ENCODE assay signal across 21 cellular contexts in the genomic region with DNA sequence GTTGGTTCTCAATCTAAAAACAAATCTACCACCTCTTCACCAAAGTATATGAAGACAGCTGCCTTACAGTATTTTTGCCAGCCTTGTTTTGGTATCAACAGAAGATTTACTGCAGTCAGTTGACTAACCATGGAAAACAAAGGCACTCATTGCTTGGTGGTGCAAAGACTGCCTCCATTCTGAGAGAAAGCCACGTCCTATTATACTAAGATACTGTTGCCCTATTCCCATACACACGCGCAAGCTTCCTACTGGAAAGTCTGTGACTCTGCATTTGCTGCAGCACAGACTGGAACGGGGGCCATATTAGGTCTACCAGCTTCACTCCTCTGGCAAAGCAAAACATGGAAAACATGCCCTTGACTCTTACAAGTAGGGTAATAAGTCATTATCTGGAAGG. TPM values are rescaled to one million over a fixed set of nuclear protein-coding genes. Genes with fewer than 3 reads are reported as not detected.
A peak's percentile ranks its signal among the peaks of the same experiment; 100 is the strongest.
DNase-seq lines count a peak whose midpoint lies in the region; ATAC-seq and TF ChIP-seq lines count a peak whose summit lies in the region.
"Had no signal": no experiment of that assay in that cellular context is flagged by ENCODE, and none has a peak within 500 bp of the region (broad histone marks: within the 10 kb centered on the region; RNA-seq: fewer than 3 reads in every experiment).

No MANE protein-coding gene starts in this region.

- H3K9me3 Mint-ChIP-seq in WTC11, result no peaks in the 10 kb centered on the region
- H3K9me3 Mint-ChIP-seq in activated CD4-positive, alpha-beta memory T cell treated with anti-CD3 and anti-CD28 coated beads for 36 hours, result no peaks in the 10 kb centered on the region
- no peaks in the 10 kb centered on the region for H3K9me3 Mint-ChIP-seq in activated naive CD4-positive, alpha-beta T cell treated with anti-CD3 and anti-CD28 coated beads, Interleukin-2, amount 50 U/mL, for 72 hours
- H3K9me3 Mint-ChIP-seq: IgD-negative memory B cell had no signal

- no peaks in the 10 kb centered on the region for H3K27me3 Mint-ChIP-seq in WTC11 (ENCODE audit: low read depth)
- no peaks in the 10 kb centered on the region for H3K27me3 Mint-ChIP-seq in activated CD4-positive, alpha-beta memory T cell treated with anti-CD3 and anti-CD28 coated beads for 36 hours
- H3K27me3 Mint-ChIP-seq: IgD-negative memory B cell had no signal

- peaks cover 5% of the 10 kb centered on the region for H3K4me1 Mint-ChIP-seq in WTC11
- H3K4me1 Mint-ChIP-seq in activated CD4-positive, alpha-beta memory T cell treated with anti-CD3 and anti-CD28 coated beads for 36 hours (ENCODE audit: low read depth), result peaks cover 6% of the 10 kb centered on the region

- no peak for TF ChIP-seq CTCF in WTC11 (IDR thresholded peaks at IDR 0.05)

- POLR2A ChIA-PET in WTC11 (lab: Charles Lee), result interaction anchor here (0.6 kb wide), 1 partner anchor 9 kb away, joined by 3 read pairs; no protein-coding TSS in a partner anchor
- POLR2A ChIA-PET in activated CD4-positive, alpha-beta memory T cell treated with anti-CD3 and anti-CD28 coated beads for 36 hours (lab: Charles Lee), result interaction anchor here (0.6 to 1.3 kb wide), 2 partner anchors 9 to 17 kb away, joined by 3 read pairs; no protein-coding TSS in a partner anchor

- no peak overlapping the region for H3K4me3 Mint-ChIP-seq in WTC11
- H3K4me3 Mint-ChIP-seq in activated CD4-positive, alpha-beta memory T cell treated with anti-CD3 and anti-CD28 coated beads for 36 hours, result no peak overlapping the region
- H3K4me3 Mint-ChIP-seq: IgD-negative memory B cell had no signal

- 0 out of 2 replicates have a peak overlapping the region, but pooled peaks have one; percentile 69 for H3K27ac Mint-ChIP-seq in WTC11
- no peak overlapping the region for H3K27ac Mint-ChIP-seq in activated CD4-positive, alpha-beta memory T cell treated with anti-CD3 and anti-CD28 coated beads for 36 hours
- no peak overlapping the region for H3K27ac Mint-ChIP-seq in activated naive CD4-positive, alpha-beta T cell treated with anti-CD3 and anti-CD28 coated beads, Interleukin-2, amount 50 U/mL, for 72 hours

- no peak for ATAC-seq in WTC11
- ATAC-seq in activated naive CD4-positive, alpha-beta T cell treated with anti-CD3 and anti-CD28 coated beads, Interleukin-2, amount 50 U/mL, for 72 hours, result no peak
- ATAC-seq: HCT116 had no signal

- intact Hi-C loops in activated CD4-positive, alpha-beta memory T cell treated with anti-CD3 and anti-CD28 coated beads for 36 hours (cut with micrococcal nuclease), result loop anchor here (10.0 kb wide), 1 partner anchor 61 kb away; no protein-coding TSS in a partner anchor

- peaks cover 6% of the 10 kb centered on the region; the same call in 1 of the 2 replicates for H3K36me3 Mint-ChIP-seq in WTC11
- H3K36me3 Mint-ChIP-seq in activated CD4-positive, alpha-beta memory T cell treated with anti-CD3 and anti-CD28 coated beads for 36 hours, result peaks cover 14% of the 10 kb centered on the region
- H3K36me3 Mint-ChIP-seq in activated naive CD4-positive, alpha-beta T cell treated with anti-CD3 and anti-CD28 coated beads, Interleukin-2, amount 50 U/mL, for 72 hours, result peaks cover 4 to 7% of the 10 kb centered on the region in 2 donors

- CTCF ChIA-PET in WTC11 (lab: Charles Lee), result interaction anchor here (1.6 kb wide), 1 partner anchor 156 kb away, joined by 7 read pairs; no protein-coding TSS in a partner anchor
- CTCF ChIA-PET in activated CD4-positive, alpha-beta memory T cell treated with anti-CD3 and anti-CD28 coated beads for 36 hours (lab: Charles Lee), result interaction anchor here (0.7 to 0.8 kb wide), 2 partner anchors 156 to 330 kb away, joined by 3 read pairs; no protein-coding TSS in a partner anchor

- peak; percentile 76 for DNase-seq in Ammon's horn (ENCODE audit: low spot score)
- DNase-seq in WTC11 (ENCODE audit: low spot score), result no peak
- peak; percentile 86 for DNase-seq in globus pallidus (ENCODE audit: low spot score)
- peak; percentile 92 for DNase-seq in pons (ENCODE audit: low spot score)
- DNase-seq in 8988T, result no peak
- DNase-seq in NCI-H748 (lab: John Stamatoyannopoulos, UW; ENCODE audit: unreplicated experiment), result no peak
- no peak for DNase-seq in activated CD4-positive, alpha-beta memory T cell treated with anti-CD3 and anti-CD28 coated beads for 36 hours
- no peak for DNase-seq in activated naive CD4-positive, alpha-beta T cell treated with anti-CD3 and anti-CD28 coated beads, Interleukin-2, amount 50 U/mL, for 72 hours (ENCODE audit: low spot score in 2 of 2)
- DNase-seq: AML-193, DMS53, EL, GF-D8, Karpas-422, NCI-H1694, NCI-H2081, NCI-H2171, NCI-H524 treated with DMSO at 0.1 percent for 48 hours, OCI-M1, SJCRH30 had no signal

TF ChIP-seq in WTC11, 78 proteins besides CTCF, POLR2A, EP300 and RAD21 (continues in another document):
- TF ChIP-seq NFYB (CRISPR knock-in tag; conservative IDR thresholded peaks at IDR 0.05; ENCODE audit: low read depth) (no peak), NFE2L1 (CRISPR knock-in tag; IDR thresholded peaks at IDR 0.05) (no peak), HMGA2 (CRISPR knock-in tag; IDR thresholded peaks at IDR 0.05) (no peak), EMX1 (CRISPR knock-in tag; IDR thresholded peaks at IDR 0.05) (no peak), MYBL2 (CRISPR knock-in tag; IDR thresholded peaks at IDR 0.05) (no peak), FOXK1 (CRISPR knock-in tag; IDR thresholded peaks at IDR 0.05) (no peak), ATF2 (CRISPR knock-in tag; IDR thresholded peaks at IDR 0.05; ENCODE audit: borderline replicate concordance, low read depth) (no peak), TEAD4 (CRISPR knock-in tag; IDR thresholded peaks at IDR 0.05) (no peak), ZNF138 (CRISPR knock-in tag; conservative IDR thresholded peaks at IDR 0.05) (no peak)
- TF ChIP-seq, protein P1, sequence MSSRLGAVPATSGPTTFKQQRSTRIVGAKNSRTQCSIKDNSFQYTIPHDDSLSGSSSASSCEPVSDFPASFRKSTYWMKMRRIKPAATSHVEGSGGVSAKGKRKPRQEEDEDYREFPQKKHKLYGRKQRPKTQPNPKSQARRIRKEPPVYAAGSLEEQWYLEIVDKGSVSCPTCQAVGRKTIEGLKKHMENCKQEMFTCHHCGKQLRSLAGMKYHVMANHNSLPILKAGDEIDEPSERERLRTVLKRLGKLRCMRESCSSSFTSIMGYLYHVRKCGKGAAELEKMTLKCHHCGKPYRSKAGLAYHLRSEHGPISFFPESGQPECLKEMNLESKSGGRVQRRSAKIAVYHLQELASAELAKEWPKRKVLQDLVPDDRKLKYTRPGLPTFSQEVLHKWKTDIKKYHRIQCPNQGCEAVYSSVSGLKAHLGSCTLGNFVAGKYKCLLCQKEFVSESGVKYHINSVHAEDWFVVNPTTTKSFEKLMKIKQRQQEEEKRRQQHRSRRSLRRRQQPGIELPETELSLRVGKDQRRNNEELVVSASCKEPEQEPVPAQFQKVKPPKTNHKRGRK (CRISPR knock-in tag; IDR thresholded peaks at IDR 0.05; ENCODE audit: borderline replicate concordance), result no peak
- TF ChIP-seq, protein P2, sequence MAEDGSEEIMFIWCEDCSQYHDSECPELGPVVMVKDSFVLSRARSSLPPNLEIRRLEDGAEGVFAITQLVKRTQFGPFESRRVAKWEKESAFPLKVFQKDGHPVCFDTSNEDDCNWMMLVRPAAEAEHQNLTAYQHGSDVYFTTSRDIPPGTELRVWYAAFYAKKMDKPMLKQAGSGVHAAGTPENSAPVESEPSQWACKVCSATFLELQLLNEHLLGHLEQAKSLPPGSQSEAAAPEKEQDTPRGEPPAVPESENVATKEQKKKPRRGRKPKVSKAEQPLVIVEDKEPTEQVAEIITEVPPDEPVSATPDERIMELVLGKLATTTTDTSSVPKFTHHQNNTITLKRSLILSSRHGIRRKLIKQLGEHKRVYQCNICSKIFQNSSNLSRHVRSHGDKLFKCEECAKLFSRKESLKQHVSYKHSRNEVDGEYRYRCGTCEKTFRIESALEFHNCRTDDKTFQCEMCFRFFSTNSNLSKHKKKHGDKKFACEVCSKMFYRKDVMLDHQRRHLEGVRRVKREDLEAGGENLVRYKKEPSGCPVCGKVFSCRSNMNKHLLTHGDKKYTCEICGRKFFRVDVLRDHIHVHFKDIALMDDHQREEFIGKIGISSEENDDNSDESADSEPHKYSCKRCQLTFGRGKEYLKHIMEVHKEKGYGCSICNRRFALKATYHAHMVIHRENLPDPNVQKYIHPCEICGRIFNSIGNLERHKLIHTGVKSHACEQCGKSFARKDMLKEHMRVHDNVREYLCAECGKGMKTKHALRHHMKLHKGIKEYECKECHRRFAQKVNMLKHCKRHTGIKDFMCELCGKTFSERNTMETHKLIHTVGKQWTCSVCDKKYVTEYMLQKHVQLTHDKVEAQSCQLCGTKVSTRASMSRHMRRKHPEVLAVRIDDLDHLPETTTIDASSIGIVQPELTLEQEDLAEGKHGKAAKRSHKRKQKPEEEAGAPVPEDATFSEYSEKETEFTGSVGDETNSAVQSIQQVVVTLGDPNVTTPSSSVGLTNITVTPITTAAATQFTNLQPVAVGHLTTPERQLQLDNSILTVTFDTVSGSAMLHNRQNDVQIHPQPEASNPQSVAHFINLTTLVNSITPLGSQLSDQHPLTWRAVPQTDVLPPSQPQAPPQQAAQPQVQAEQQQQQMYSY (CRISPR knock-in tag; IDR thresholded peaks at IDR 0.05), result no peak

RNA-seq across cellular contexts. Expression of gene MTMR10, which starts 18.0 kb away (rescaled TPM):
- total RNA-seq in WTC11 (2021), result 15.3 to 17.3 TPM (median 15.9 TPM) in 3 replicates
- 10 to 100 TPM; 10.8 to 12.5 TPM for total RNA-seq in activated CD4-positive, alpha-beta memory T cell treated with anti-CD3 and anti-CD28 coated beads for 36 hours
- total RNA-seq in activated naive CD4-positive, alpha-beta T cell treated with anti-CD3 and anti-CD28 coated beads, Interleukin-2, amount 50 U/mL, for 72 hours, result 10 to 100 TPM; 13.1 to 14.5 TPM

Comparison
In these comparisons a context has a peak if more than half of its experiments do, and no peak if none do; other contexts are left out.
1. DNase-seq: peak in Ammon's horn (single experiment), globus pallidus (single experiment) and pons (single experiment); none in WTC11 (single experiment), 8988T (single experiment), NCI-H748 (single experiment), activated CD4-positive, alpha-beta memory T cell treated with anti-CD3 and anti-CD28 coated beads for 36 hours (single experiment) and activated naive CD4-positive, alpha-beta T cell treated with anti-CD3 and anti-CD28 coated beads, Interleukin-2, amount 50 U/mL, for 72 hours (0 of 2).